8 cellular contexts compared by ENCODE assay signal in genomic region chr16:31179747-31180458, GRCh38. TPM values are rescaled to one million over a fixed set of nuclear protein-coding genes. Genes with fewer than 3 reads are reported as not detected.
DNase-seq lines count a peak whose midpoint lies in the region; ATAC-seq and TF ChIP-seq lines count a peak whose summit lies in the region.

Gene FUS (plus strand): TSS chr16:31180139. CDS start chr16:31180215, 76 bp downstream.

- peaks cover 0 to 42% of the 10 kb centered on the region in 2 donors for H3K4me1 ChIP-seq in right atrium auricular region
- peaks cover 10 to 13% of the 10 kb centered on the region in 2 donors for H3K4me1 ChIP-seq in uterus

- DNase-seq in NCI-H1694 treated with DMSO at 0.1 percent for 48 hours (lab: John Stamatoyannopoulos, UW) (peak; percentile 69), anterior cingulate cortex (lab: John Stamatoyannopoulos, UW) (peak; percentile 52 to 94 (median 88)), right atrium auricular region (ENCODE audit: low spot score) (peak; percentile 94), putamen (ENCODE audit: low spot score) (peak; percentile 94), uterus (peak; percentile 91 to 92)

- no peaks in the 10 kb centered on the region for H3K9me3 ChIP-seq in right atrium auricular region
- H3K9me3 ChIP-seq in uterus, result no peaks in the 10 kb centered on the region

- peaks cover 24% of the 10 kb centered on the region for H3K36me3 ChIP-seq in right atrium auricular region
- no peaks in the 10 kb centered on the region for H3K36me3 ChIP-seq in uterus

- intact Hi-C loops in T-helper 2 cell treated with Interferon-gamma antibody and Interleukin-4, amounts not matched to agents 100 ng/mL and 5 ng/mL, for 36 hours (cut with micrococcal nuclease), result loop anchor here (1.0 to 5.0 kb wide), 10 partner anchors 21 to 697 kb away; partner anchors contain the start of genes ARMC5, KAT8, SETD1A and STX4
- intact Hi-C loops in uterus (cut with DNase I; ENCODE audit: low total_unique reads), result no loop called here

- TF ChIP-seq POLR2A in uterus (IDR thresholded peaks at IDR 0.05), result peak; percentile 90 to 98

- H3K27ac ChIP-seq in right atrium auricular region (peak within 1 kb of the TSS; percentile 97 to 100), uterus (peak within 1 kb of the TSS; percentile 94 to 99)

- H3K4me3 ChIP-seq in right atrium auricular region (peak within 1 kb of the TSS; percentile 94 to 99), uterus (peak within 1 kb of the TSS; percentile 78 to 95)

- no peak for TF ChIP-seq CTCF in right atrium auricular region (IDR thresholded peaks at IDR 0.05)
- peak in 2 of 4 experiments; percentile 2 to 14 for TF ChIP-seq CTCF in uterus (IDR thresholded peaks at IDR 0.05)

- no peaks in the 10 kb centered on the region for H3K27me3 ChIP-seq in right atrium auricular region
- no peaks in the 10 kb centered on the region for H3K27me3 ChIP-seq in uterus

- ATAC-seq in GM18502 (IDR thresholded peaks at IDR 0.05; ENCODE audit: poor library complexity, unreplicated experiment) (peak; percentile 58), HG02885 (IDR thresholded peaks at IDR 0.05; ENCODE audit: poor library complexity, unreplicated experiment) (peak; percentile 58)

RNA-seq across cellular contexts. Expression of gene FUS, which starts in this region (rescaled TPM):
- total RNA-seq in T-helper 2 cell treated with Interferon-gamma antibody and Interleukin-4, amounts not matched to agents 100 ng/mL and 5 ng/mL, for 36 hours, result 764 and 794 TPM in 2 replicates
- 10 to 100 TPM; 16.9 to 34.3 TPM for total RNA-seq in right atrium auricular region
- 100 to 1,000 TPM in 2 of 4 donors, 10 to 100 TPM in 2; 21.5 to 356 (median 109) TPM for total RNA-seq in uterus

Comparison
In these comparisons a context has a peak if more than half of its experiments do, and no peak if none do; other contexts are left out.
1. Peak in every context shown above with its lines: DNase-seq, ATAC-seq, H3K4me3 ChIP-seq and H3K27ac ChIP-seq.